8 cellular contexts compared by ENCODE assay signal in the genomic region with DNA sequence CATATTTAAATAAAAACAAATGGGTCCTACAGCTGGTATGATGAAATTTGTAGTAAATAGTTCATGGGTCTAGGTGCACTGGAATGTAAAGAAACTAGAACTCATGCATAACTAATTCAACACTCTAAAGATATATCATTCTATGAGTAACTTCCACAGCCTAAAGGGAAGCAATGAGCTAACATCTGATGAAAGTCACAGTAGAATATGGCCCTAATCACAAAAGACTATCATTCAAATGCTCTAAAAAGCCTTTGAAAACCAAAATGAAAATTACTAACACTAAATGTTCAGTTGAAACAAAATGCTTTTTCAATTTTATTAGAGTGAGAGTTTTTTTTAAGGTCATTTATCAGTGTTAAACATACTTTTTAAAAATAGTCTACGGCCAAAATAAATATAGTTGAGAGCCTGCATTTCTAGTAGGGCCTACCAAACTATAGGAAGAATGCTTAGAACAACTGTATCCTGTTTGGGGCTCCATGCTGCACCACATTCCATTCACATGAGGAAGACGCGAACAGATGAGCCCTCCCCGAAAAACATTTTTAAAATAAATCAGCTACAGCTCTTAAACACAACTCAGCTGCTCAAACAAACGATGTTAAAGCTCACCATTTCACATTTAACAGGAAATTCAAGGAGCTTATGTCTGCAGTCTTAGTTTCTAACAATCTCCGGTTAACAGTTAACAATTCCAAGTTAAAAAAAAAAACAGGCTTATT.
DNase-seq lines count a peak whose midpoint lies in the region; ATAC-seq, FAIRE-seq and TF ChIP-seq lines count a peak whose summit lies in the region.

No MANE protein-coding gene starts in this region.

- peak overlapping the region; percentile 90 for H3K9ac ChIP-seq in HepG2 (ENCODE audit: insufficient read depth, low read depth, low read length)

- CTCF ChIA-PET in HepG2 (lab: Yijun Ruan, JAX; ENCODE audit: low intra/inter-chr PET ratio, low total read pairs) = no interaction called here

- H2AFZ ChIP-seq in HepG2 (ENCODE audit: low read length) = no peak overlapping the region

- WGBS in HepG2 (ENCODE audit: low lambda C conversion rate) = under 1% methylated on average over 6 of the region's 6 CpGs

- TF ChIP-seq EP300 in HepG2 (IDR thresholded peaks at IDR 0.05; ENCODE audit: low read depth in 2 of 2, low read length in 2 of 2) (no peak), HepG2 (CRISPR knock-in tag; IDR thresholded peaks at IDR 0.05; ENCODE audit: borderline replicate concordance) (no peak)

- POLR2A ChIA-PET in HepG2 (lab: Yijun Ruan, JAX) = interaction anchor here (0.7 to 3.5 kb wide), 9 partner anchors 8 to 362 kb away, joined by 3 to 30 read pairs (median 6); a partner anchor contains a TSS

- no peak for TF ChIP-seq RAD21 in HepG2 (CRISPR knock-in tag; IDR thresholded peaks at IDR 0.05)

- TF ChIP-seq CTCF in HepG2 (CRISPR knock-in tag; IDR thresholded peaks at IDR 0.05) = no peak

- H3K4me3 ChIP-seq in H7 (ENCODE audit: insufficient read depth, low read depth, low read length) = peak overlapping the region; percentile 64
- peak overlapping the region; percentile 61 to 100 (median 79) for H3K4me3 ChIP-seq in HepG2 (replicated peaks in 1 of 3; ENCODE audit: insufficient read depth in 1 of 3, low read depth in 2 of 3, low read length in 3 of 3)

- no peak for FAIRE-seq in RCC 7860 (lab: Jason Lieb, UNC)
- FAIRE-seq in colon (lab: Jason Lieb, UNC) = peak; percentile 55
- no peak for FAIRE-seq in HepG2 (lab: Jason Lieb, UNC)

- no peaks in the 10 kb centered on the region for H3K9me3 ChIP-seq in HepG2 (ENCODE audit: low read length)

- H3K27me3 ChIP-seq in H7 (ENCODE audit: control insufficient read depth, insufficient read depth, low read length) (no peaks in the 10 kb centered on the region), HepG2 (ENCODE audit: control insufficient read depth in 1 of 2, insufficient read depth in 2 of 2, low read length in 2 of 2) (no peaks in the 10 kb centered on the region; a peak in 2 of 5 replicates)

- H3K79me2 ChIP-seq in HepG2 (ENCODE audit: insufficient read depth, low read length) = peaks cover 82% of the 10 kb centered on the region

- H4K20me1 ChIP-seq in HepG2 (ENCODE audit: insufficient read depth, low read length) = peaks cover 36% of the 10 kb centered on the region

- H3K4me1 ChIP-seq in HepG2 (ENCODE audit: insufficient read depth, low read length) = peaks cover 24% of the 10 kb centered on the region

- H3K4me2 ChIP-seq in HepG2 (ENCODE audit: low read depth, low read length) = peak overlapping the region; percentile 52

- DNase-seq in COLO668 (lab: John Stamatoyannopoulos, UW; ENCODE audit: unreplicated experiment) = peak; percentile 0
- DNase-seq in H7 = no peak
- DNase-seq in RCC 7860 (ENCODE audit: low spot score) = peak; percentile 66
- DNase-seq in HepG2 (ENCODE audit: low spot score) = peak; percentile 71
- DNase-seq in substantia nigra (lab: John Stamatoyannopoulos, UW) = peak in 5 of 49 donors; percentile 7 to 20 (median 16)
- no peak for DNase-seq in NCI-H2196 treated with DMSO at 0.1 percent for 48 hours (lab: John Stamatoyannopoulos, UW; ENCODE audit: unreplicated experiment)
- DNase-seq in HuH-7 (ENCODE audit: low spot score) = no peak

- BruUV-seq in HepG2 (replicated peaks; lab: Mats Ljungman, UMichigan) = no TSS peak

- H3K36me3 ChIP-seq in H7 (replicated peaks; ENCODE audit: control insufficient read depth, insufficient read depth, low read length) = no peaks in the 10 kb centered on the region; the same call in 1 of the 2 replicates
- no peaks in the 10 kb centered on the region for H3K36me3 ChIP-seq in HepG2 (replicated peaks in 1 of 2; ENCODE audit: control insufficient read depth in 1 of 2, insufficient read depth in 2 of 2, low read length in 2 of 2)

- peak; percentile 69 for ATAC-seq in HepG2

- in situ Hi-C loops in HepG2 (cut with HindIII; ENCODE audit: extremely low pct_ligation_motif_present, low pct_unique_long_range_greater_than_20kb) = no loop called here

- intact Hi-C loops in HepG2 (cut with micrococcal nuclease; ENCODE audit: unreplicated experiment) = loop anchor here (2.0 to 5.0 kb wide), 4 partner anchors 51 to 361 kb away; a partner anchor contains a TSS

- peak in 1 of 2 experiments; percentile 39; a peak in 1 of 4 replicates for TF ChIP-seq POLR2A in HepG2 (IDR thresholded peaks at IDR 0.05; ENCODE audit: insufficient read depth in 1 of 2, low read depth in 2 of 2, low read length in 2 of 2)

- H3K27ac ChIP-seq in HepG2 (ENCODE audit: extremely low read length, insufficient read depth, low read length) (peak overlapping the region; percentile 99), substantia nigra (ENCODE audit: low read depth, low read length, poor library complexity, severe bottlenecking) (peak overlapping the region; percentile 78)

TF ChIP-seq in HepG2, 621 proteins besides CTCF, POLR2A, EP300 and RAD21 (continues in another document):
- TF ChIP-seq, protein P1, sequence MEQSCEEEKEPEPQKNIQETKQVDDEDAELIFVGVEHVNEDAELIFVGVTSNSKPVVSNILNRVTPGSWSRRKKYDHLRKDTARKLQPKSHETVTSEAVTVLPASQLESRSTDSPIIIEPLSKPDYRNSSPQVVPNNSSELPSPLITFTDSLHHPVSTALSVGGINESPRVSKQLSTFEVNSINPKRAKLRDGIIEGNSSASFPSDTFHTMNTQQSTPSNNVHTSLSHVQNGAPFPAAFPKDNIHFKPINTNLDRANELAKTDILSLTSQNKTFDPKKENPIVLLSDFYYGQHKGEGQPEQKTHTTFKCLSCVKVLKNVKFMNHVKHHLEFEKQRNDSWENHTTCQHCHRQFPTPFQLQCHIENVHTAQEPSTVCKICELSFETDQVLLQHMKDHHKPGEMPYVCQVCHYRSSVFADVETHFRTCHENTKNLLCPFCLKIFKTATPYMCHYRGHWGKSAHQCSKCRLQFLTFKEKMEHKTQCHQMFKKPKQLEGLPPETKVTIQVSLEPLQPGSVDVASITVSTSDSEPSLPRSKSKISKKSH (CRISPR knock-in tag; IDR thresholded peaks at IDR 0.05; ENCODE audit: borderline replicate concordance) = no peak
- TF ChIP-seq ZNF790 (CRISPR knock-in tag; IDR thresholded peaks at IDR 0.05; ENCODE audit: borderline replicate concordance) (no peak), ZBTB3 (CRISPR knock-in tag; IDR thresholded peaks at IDR 0.05; ENCODE audit: borderline replicate concordance, low read depth) (no peak), MED1 (CRISPR knock-in tag; IDR thresholded peaks at IDR 0.05) (0 out of 2 replicates have a peak, but pooled peaks have one; percentile 17), ZNF766 (CRISPR knock-in tag; IDR thresholded peaks at IDR 0.05; ENCODE audit: borderline replicate concordance) (no peak), SAP130 (CRISPR knock-in tag; IDR thresholded peaks at IDR 0.05; ENCODE audit: low read depth) (peak; percentile 59; the same call in 1 of the 2 replicates), RXRB (CRISPR knock-in tag; IDR thresholded peaks at IDR 0.05; ENCODE audit: borderline replicate concordance) (0 out of 2 replicates have a peak, but pooled peaks have one; percentile 4), ZNF652 (CRISPR knock-in tag; IDR thresholded peaks at IDR 0.05; ENCODE audit: borderline replicate concordance, low read depth) (no peak; the same call in 1 of the 2 replicates), ZSCAN9 (CRISPR knock-in tag; IDR thresholded peaks at IDR 0.05; ENCODE audit: borderline replicate concordance) (no peak), FOXK2 (IDR thresholded peaks at IDR 0.05) (no peak), ZNF224 (CRISPR knock-in tag; IDR thresholded peaks at IDR 0.05) (no peak), DMAP1 (CRISPR knock-in tag; IDR thresholded peaks at IDR 0.05) (no peak), ASH2L (IDR thresholded peaks at IDR 0.05; ENCODE audit: insufficient read length, low read depth, low read length) (peak; percentile 38), ZNF33B (CRISPR knock-in tag; IDR thresholded peaks at IDR 0.05) (no peak), EED (CRISPR knock-in tag; IDR thresholded peaks at IDR 0.05) (no peak), FOSL2 (CRISPR knock-in tag; IDR thresholded peaks at IDR 0.05) (peak; percentile 51), MXD4 (CRISPR knock-in tag; IDR thresholded peaks at IDR 0.05) (no peak), SIN3A (IDR thresholded peaks at IDR 0.05; ENCODE audit: borderline replicate concordance, low read depth, low read length) (0 out of 2 replicates have a peak, but pooled peaks have one; percentile 27), TAF1 (CRISPR knock-in tag; IDR thresholded peaks at IDR 0.05) (0 out of 2 replicates have a peak, but pooled peaks have one; percentile 21), ZFX (CRISPR knock-in tag; IDR thresholded peaks at IDR 0.05; ENCODE audit: low read depth) (peak; percentile 67)
- TF ChIP-seq, protein P2, sequence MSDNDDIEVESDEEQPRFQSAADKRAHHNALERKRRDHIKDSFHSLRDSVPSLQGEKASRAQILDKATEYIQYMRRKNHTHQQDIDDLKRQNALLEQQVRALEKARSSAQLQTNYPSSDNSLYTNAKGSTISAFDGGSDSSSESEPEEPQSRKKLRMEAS (IDR thresholded peaks at IDR 0.05) = 0 out of 2 replicates have a peak, but pooled peaks have one; percentile 51
- TF ChIP-seq, protein P3, sequence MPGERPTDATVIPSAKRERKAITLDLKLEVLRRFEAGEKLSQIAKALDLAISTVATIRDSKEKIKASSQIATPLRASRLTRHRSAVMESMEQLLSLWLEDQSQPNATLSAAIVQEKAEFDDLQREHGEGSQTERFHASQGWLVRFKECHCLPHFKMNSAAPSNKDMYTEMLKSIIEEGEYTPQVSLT (CRISPR knock-in tag; IDR thresholded peaks at IDR 0.05; ENCODE audit: borderline replicate concordance, low read depth) = no peak
- TF ChIP-seq, protein P4, sequence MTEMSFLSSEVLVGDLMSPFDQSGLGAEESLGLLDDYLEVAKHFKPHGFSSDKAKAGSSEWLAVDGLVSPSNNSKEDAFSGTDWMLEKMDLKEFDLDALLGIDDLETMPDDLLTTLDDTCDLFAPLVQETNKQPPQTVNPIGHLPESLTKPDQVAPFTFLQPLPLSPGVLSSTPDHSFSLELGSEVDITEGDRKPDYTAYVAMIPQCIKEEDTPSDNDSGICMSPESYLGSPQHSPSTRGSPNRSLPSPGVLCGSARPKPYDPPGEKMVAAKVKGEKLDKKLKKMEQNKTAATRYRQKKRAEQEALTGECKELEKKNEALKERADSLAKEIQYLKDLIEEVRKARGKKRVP (CRISPR knock-in tag; IDR thresholded peaks at IDR 0.05) = peak in 1 of 2 experiments; percentile 16; a peak in 1 of 4 replicates
- TF ChIP-seq, protein P5, sequence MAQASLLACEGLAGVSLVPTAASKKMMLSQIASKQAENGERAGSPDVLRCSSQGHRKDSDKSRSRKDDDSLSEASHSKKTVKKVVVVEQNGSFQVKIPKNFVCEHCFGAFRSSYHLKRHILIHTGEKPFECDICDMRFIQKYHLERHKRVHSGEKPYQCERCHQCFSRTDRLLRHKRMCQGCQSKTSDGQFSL (CRISPR knock-in tag; IDR thresholded peaks at IDR 0.05) = no peak

Comparison
In these comparisons a context has a peak if more than half of its experiments do, and no peak if none do; other contexts are left out.
1. DNase-seq: peak in COLO668 (single experiment), RCC 7860 (single experiment) and HepG2 (single experiment); none in H7 (single experiment), NCI-H2196 treated with DMSO at 0.1 percent for 48 hours (single experiment) and HuH-7 (single experiment).